In the genomic region with DNA sequence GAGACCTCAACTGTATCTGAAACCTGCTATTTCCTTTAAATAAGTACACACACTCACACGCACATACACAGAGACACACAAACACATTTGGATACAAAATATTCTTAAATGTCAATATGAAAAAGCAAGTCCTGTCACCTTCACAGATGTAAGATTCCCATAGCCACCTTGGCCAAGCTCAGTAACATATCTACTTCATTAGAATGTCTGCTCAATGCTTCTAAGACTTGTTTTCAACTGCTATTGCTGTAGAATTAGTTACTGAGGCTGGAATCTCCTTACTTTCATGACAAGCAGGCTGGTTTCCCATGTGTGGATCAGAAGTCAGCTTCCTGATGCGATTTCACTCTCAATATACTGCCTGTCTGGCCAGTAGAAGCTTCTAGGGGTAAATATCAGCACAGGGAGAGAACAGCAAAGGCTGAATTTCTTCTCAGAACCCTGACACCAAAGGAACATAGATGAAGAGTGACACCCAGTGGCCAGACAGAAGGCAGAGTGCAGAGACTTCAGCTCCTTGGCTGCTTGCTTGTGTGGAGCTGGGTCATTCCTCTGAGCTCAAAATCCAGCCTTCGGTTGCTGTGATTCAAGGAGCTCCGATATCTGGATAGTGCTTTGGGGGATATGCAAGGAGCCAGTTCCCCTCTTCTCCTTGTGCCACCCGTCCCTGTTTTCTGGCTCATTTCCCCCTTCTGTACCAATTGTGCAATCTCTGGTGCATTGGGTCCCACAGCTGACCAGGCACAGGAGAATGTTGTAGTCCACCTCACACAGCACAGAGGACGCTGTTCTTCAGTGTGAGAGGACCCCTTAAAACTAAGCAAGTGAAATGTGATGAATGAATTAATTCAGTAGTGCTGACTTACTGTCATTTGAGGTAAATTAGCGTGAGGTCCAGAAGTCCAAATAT, we compare ENCODE assay signal across 8 cellular contexts. TPM values are rescaled to one million over a fixed set of nuclear protein-coding genes. Genes with fewer than 3 reads are reported as not detected.
DNase-seq lines count a peak whose midpoint lies in the region; ATAC-seq and TF ChIP-seq lines count a peak whose summit lies in the region.

No MANE protein-coding gene starts in this region.

- WGBS in psoas muscle, 3 donors = 29 to 41% (median 40%) methylated on average over 7 of the region's 7 CpGs

- H3K4me3 ChIP-seq in HL-60 (replicated peaks; ENCODE audit: insufficient read depth, low read length) (no peak overlapping the region), PC-9 (peak overlapping the region; percentile 22; the same call in 1 of the 2 replicates), cardiac muscle cell (no peak overlapping the region), psoas muscle (no peak overlapping the region)

- POLR2A ChIA-PET in PC-9 (lab: Charles Lee; ENCODE audit: unreplicated experiment) = interaction anchor here (0.6 to 1.0 kb wide), 5 partner anchors 11 to 373 kb away, joined by 5 to 26 read pairs (median 8); no protein-coding TSS in a partner anchor

- peak overlapping the region; percentile 71 for H3K4me2 ChIP-seq in PC-9

- peak overlapping the region; percentile 13; the same call in 1 of the 2 replicates for H2AFZ ChIP-seq in PC-9

- H3K9me3 ChIP-seq in PC-9 (ENCODE audit: insufficient read depth, low read depth) = 0 out of 2 replicates have a peak, but pooled peaks cover 7% of the 10 kb centered on the region
- H3K9me3 ChIP-seq in cardiac muscle cell (ENCODE audit: low read depth) = no peaks in the 10 kb centered on the region
- H3K9me3 ChIP-seq in psoas muscle = no peaks in the 10 kb centered on the region

- no peak overlapping the region for H3K27ac ChIP-seq in HL-60 (replicated peaks)
- H3K27ac ChIP-seq in PC-9 = peak overlapping the region; percentile 92
- H3K27ac ChIP-seq in cardiac muscle cell = no peak overlapping the region
- no peak overlapping the region for H3K27ac ChIP-seq in psoas muscle

- no peaks in the 10 kb centered on the region for H3K79me2 ChIP-seq in PC-9 (ENCODE audit: low read depth)

- H3K9me2 ChIP-seq in PC-9 (ENCODE audit: insufficient read depth) = no peaks in the 10 kb centered on the region

- DNase-seq in D341Med (ENCODE audit: low spot score) (peak; percentile 65), HL-60 (ENCODE audit: low read depth in 1 of 2, low spot score in 1 of 2) (peak; percentile 26 to 68), PC-9 (peak; percentile 74 to 82), cardiac muscle cell (ENCODE audit: low read depth in 1 of 2, low spot score in 1 of 2) (peak; percentile 85 to 87), psoas muscle (peak in 1 of 2 donors; percentile 57)
- peak; percentile 21 for DNase-seq in activated naive CD4-positive, alpha-beta T cell treated with anti-CD3 and anti-CD28 coated beads, Interleukin-2, amount 50 U/mL, for 16 hours

- BruUV-seq in PC-9 (replicated peaks; lab: Mats Ljungman, UMichigan) = no TSS peak

- peak; percentile 88 for ATAC-seq in GM19372 (IDR thresholded peaks at IDR 0.05; ENCODE audit: low read depth, unreplicated experiment)
- peak; percentile 88 to 98 (median 94) for ATAC-seq in psoas muscle
- ATAC-seq in HG02571 (IDR thresholded peaks at IDR 0.05; ENCODE audit: unreplicated experiment) = no peak

- H3K36me3 ChIP-seq in PC-9 (ENCODE audit: low read depth) = 0 out of 2 replicates have a peak, but pooled peaks cover 11% of the 10 kb centered on the region
- H3K36me3 ChIP-seq in cardiac muscle cell = no peaks in the 10 kb centered on the region
- no peaks in the 10 kb centered on the region for H3K36me3 ChIP-seq in psoas muscle (ENCODE audit: insufficient read depth in 1 of 2, low read depth in 1 of 2)

- CTCF ChIA-PET in PC-9 (lab: Charles Lee) = interaction anchor here (0.6 to 3.2 kb wide), 28 partner anchors 10 to 1180 kb away, joined by 3 to 39 read pairs (median 5); no protein-coding TSS in a partner anchor

- H3K27me3 ChIP-seq in HL-60 (ENCODE audit: insufficient read depth, poor library complexity, severe bottlenecking) (peaks cover 7% of the 10 kb centered on the region), PC-9 (ENCODE audit: insufficient read depth, low read depth) (no peaks in the 10 kb centered on the region), cardiac muscle cell (no peaks in the 10 kb centered on the region), psoas muscle (ENCODE audit: insufficient read depth in 3 of 3, low read length in 2 of 3) (no peaks in the 10 kb centered on the region)

- TF ChIP-seq CTCF in HL-60 (IDR thresholded peaks at IDR 0.05; ENCODE audit: insufficient read depth, low read length) (peak; percentile 78), PC-9 (conservative IDR thresholded peaks at IDR 0.05) (peak; percentile 90), cardiac muscle cell (IDR thresholded peaks at IDR 0.05; ENCODE audit: low read depth, low read length) (peak; percentile 89), psoas muscle (IDR thresholded peaks at IDR 0.05) (peak; percentile 79)

- no peaks in the 10 kb centered on the region for H4K20me1 ChIP-seq in PC-9 (ENCODE audit: insufficient read depth)

- H3F3A ChIP-seq in PC-9 (ENCODE audit: insufficient read depth, low read depth) = peaks cover 47% of the 10 kb centered on the region

- intact Hi-C loops in PC-9 (cut with micrococcal nuclease; ENCODE audit: unreplicated experiment) = loop anchor here (1.0 to 5.0 kb wide), 8 partner anchors 14 to 670 kb away; a partner anchor contains a TSS
- intact Hi-C loops in psoas muscle (cut with DNase I) = loop anchor here (2.0 to 5.0 kb wide), 5 partner anchors 77 to 667 kb away; a partner anchor contains a TSS

- H3K4me1 ChIP-seq in PC-9 (replicated peaks; ENCODE audit: insufficient read depth) = peaks cover 66% of the 10 kb centered on the region
- no peaks in the 10 kb centered on the region for H3K4me1 ChIP-seq in cardiac muscle cell (ENCODE audit: low read depth)
- no peaks in the 10 kb centered on the region for H3K4me1 ChIP-seq in psoas muscle

RNA-seq across cellular contexts. Expression of a gene that starts 26.6 kb away (rescaled TPM):
- total RNA-seq in PC-9 (2021) (101 and 111 TPM in 2 replicates), cardiac muscle cell (1.9 and 2.1 TPM in 2 replicates), psoas muscle (10 to 100 TPM; 34.3 to 54.5 (median 42.8) TPM)
- polyA plus RNA-seq in cardiac muscle cell (1.1 and 2.4 TPM in 2 replicates), psoas muscle (10 to 100 TPM; 18.7 to 35.0 (median 23.8) TPM)

RNA-seq across cellular contexts. Expression of a gene that starts 51.8 kb away (rescaled TPM):
- 32.1 and 38.8 TPM in 2 replicates for total RNA-seq in PC-9 (2021)
- total RNA-seq in cardiac muscle cell = 1.3 and 4.7 TPM in 2 replicates
- 0.78 and 0.85 TPM in 2 replicates for polyA plus RNA-seq in cardiac muscle cell
- 1 to 10 TPM in 2 of 4 donors, under 1 TPM in 2; 0.34 to 1.9 (median 1.0) TPM for total RNA-seq in psoas muscle
- polyA plus RNA-seq in psoas muscle = under 1 TPM; 0.18 to 0.60 (median 0.44) TPM

Comparison
In these comparisons a context has a peak if more than half of its experiments do, and no peak if none do; other contexts are left out.
1. RNA of a gene that starts 26.6 kb away (total RNA-seq): 101 to 111 TPM in PC-9 and 34.3 to 54.5 TPM in psoas muscle; 1.9 to 2.1 TPM in cardiac muscle cell; every median in the first group is over 10 times any median in the second.
2. Peak in every context shown above with its lines, with median percentiles within 50 percentile points of each other: CTCF ChIP-seq.